In the genomic region with DNA sequence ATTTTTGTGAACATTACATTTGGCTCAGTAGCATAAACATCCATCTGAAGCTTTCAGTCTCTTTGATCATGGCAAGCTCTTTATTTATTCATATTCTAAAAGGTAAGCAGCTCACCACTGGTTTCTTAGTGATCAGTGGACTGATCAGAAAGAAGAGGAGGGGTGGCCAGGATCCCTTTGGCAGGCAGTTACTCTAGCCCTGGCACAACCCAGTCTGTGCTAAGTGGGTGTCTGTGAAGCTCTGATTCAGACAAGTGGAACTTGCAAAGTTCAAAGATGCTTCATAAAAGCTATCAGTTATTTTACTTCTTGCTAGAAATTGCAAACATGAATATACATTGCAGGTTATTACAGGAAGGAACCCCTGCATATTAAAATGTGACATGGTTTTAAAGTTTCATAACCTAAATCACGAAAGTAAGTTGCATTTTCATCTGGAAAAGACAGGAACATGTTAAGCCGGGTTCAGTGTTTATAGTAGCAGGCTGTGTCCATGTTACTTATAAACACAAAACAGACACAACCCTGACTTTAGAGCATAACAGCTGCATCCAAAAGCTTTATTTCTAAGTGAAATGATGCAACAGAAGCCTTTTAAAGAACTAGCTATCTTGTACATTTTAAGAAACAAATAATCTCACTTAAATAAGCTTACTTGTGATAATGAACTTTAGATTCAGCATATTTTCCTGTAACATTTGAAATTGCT, we compare ENCODE assay signal across 1 cellular context.
TF ChIP-seq lines count a peak whose summit lies in the region.

No MANE protein-coding gene starts in this region.

TF ChIP-seq in GM23338, 12 proteins besides CTCF, POLR2A, EP300 and RAD21:
- TF ChIP-seq, protein P1, sequence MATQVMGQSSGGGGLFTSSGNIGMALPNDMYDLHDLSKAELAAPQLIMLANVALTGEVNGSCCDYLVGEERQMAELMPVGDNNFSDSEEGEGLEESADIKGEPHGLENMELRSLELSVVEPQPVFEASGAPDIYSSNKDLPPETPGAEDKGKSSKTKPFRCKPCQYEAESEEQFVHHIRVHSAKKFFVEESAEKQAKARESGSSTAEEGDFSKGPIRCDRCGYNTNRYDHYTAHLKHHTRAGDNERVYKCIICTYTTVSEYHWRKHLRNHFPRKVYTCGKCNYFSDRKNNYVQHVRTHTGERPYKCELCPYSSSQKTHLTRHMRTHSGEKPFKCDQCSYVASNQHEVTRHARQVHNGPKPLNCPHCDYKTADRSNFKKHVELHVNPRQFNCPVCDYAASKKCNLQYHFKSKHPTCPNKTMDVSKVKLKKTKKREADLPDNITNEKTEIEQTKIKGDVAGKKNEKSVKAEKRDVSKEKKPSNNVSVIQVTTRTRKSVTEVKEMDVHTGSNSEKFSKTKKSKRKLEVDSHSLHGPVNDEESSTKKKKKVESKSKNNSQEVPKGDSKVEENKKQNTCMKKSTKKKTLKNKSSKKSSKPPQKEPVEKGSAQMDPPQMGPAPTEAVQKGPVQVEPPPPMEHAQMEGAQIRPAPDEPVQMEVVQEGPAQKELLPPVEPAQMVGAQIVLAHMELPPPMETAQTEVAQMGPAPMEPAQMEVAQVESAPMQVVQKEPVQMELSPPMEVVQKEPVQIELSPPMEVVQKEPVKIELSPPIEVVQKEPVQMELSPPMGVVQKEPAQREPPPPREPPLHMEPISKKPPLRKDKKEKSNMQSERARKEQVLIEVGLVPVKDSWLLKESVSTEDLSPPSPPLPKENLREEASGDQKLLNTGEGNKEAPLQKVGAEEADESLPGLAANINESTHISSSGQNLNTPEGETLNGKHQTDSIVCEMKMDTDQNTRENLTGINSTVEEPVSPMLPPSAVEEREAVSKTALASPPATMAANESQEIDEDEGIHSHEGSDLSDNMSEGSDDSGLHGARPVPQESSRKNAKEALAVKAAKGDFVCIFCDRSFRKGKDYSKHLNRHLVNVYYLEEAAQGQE (IDR thresholded peaks at IDR 0.05; ENCODE audit: unreplicated experiment), result no peak
- TF ChIP-seq POLR2AphosphoS5 (IDR thresholded peaks at IDR 0.05; ENCODE audit: low read depth) (no peak), ZNF114 (CRISPR knock-in tag; IDR thresholded peaks at IDR 0.05) (no peak), ZNF462 (CRISPR knock-in tag; IDR thresholded peaks at IDR 0.05) (no peak), ZNF331 (CRISPR knock-in tag; IDR thresholded peaks at IDR 0.05; ENCODE audit: low read depth) (no peak), JUNB (IDR thresholded peaks at IDR 0.05; ENCODE audit: unreplicated experiment) (no peak), EZH2 (IDR thresholded peaks at IDR 0.05; ENCODE audit: low read depth, unreplicated experiment) (no peak), NANOG (IDR thresholded peaks at IDR 0.05; ENCODE audit: borderline replicate concordance) (no peak), EZH2phosphoT487 (IDR thresholded peaks at IDR 0.05; ENCODE audit: unreplicated experiment) (no peak), STAT1 (IDR thresholded peaks at IDR 0.05; ENCODE audit: unreplicated experiment) (no peak), ETS1 (IDR thresholded peaks at IDR 0.05) (no peak), CREB1 (CRISPR knock-in tag; IDR thresholded peaks at IDR 0.05; ENCODE audit: low read depth) (no peak)
